23 cellular contexts compared by ENCODE assay signal in the genomic region with DNA sequence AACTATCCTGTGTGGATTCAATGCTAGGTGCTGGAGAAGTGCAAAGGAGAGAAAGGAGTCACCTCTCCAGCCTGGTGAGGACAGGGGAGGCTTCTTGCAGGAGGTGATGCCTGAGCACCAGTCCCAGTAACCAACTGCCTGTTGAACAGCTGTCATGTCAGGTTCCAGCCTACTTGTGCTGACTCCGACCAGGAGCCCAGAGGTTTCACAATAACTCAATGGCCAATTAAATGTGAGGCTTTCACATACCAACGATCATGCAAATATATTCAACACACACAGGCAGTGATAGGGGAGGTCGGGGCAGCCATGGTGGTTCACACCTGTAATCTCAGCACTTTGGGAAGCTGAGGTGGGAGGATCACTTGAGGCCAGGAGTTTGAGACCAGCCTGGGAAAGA.
"Had no signal": no experiment of that assay in that cellular context is flagged by ENCODE, and none has a peak within 500 bp of the region (broad histone marks: within the 10 kb centered on the region; RNA-seq: fewer than 3 reads in every experiment).

No MANE protein-coding gene starts in this region.

- H3K4me3 ChIP-seq: colonic mucosa, esophagus muscularis mucosa, hepatocyte, left ventricle myocardium inferior, spleen, thoracic aorta, upper lobe of right lung had no signal

- H2AFZ ChIP-seq: hepatocyte had no signal

- H3K4me2 ChIP-seq: hepatocyte had no signal

- H3K36me3 ChIP-seq: colonic mucosa, thoracic aorta, upper lobe of right lung had no signal

- H3K4me1 ChIP-seq: colonic mucosa, esophagus muscularis mucosa, upper lobe of right lung had no signal

- H3K27me3 ChIP-seq: colonic mucosa, esophagus muscularis mucosa, hepatocyte, spleen, upper lobe of right lung had no signal

- ATAC-seq: naive thymus-derived CD8-positive, alpha-beta T cell; upper lobe of right lung had no signal

- DNase-seq: activated B cell treated with CpG ODN at 0.5 μM for 24 hours; activated CD4-positive, alpha-beta memory T cell treated with anti-CD3 and anti-CD28 coated beads for 36 hours; activated CD4-positive, alpha-beta T cell treated with anti-CD3 and anti-CD28 coated beads for 4 hours; activated effector memory CD4-positive, alpha-beta T cell treated with Interleukin-2 at 50 U/mL for 16 hours; activated naive CD4-positive, alpha-beta T cell treated with anti-CD3 and anti-CD28 coated beads for 36 hours; activated naive CD8-positive, alpha-beta T cell treated with anti-CD3 and anti-CD28 coated beads, Interleukin-2, amount 10 ng/mL, durations not matched to agents 7 days and 5 days; activated T-cell treated with anti-CD3 and anti-CD28 coated beads, Interleukin-2, amount 50 U/mL, for 48 hours; amniotic stem cell; colonic mucosa; glutamatergic neuron; kidney glomerular epithelial cell; left ventricle myocardium inferior; naive thymus-derived CD8-positive, alpha-beta T cell; retina; spleen; stimulated activated CD4-positive, alpha-beta T cell treated with anti-CD3 and anti-CD28 coated beads, Interleukin-4, amount 100 ng/mL, for 1 hour; stimulated activated naive CD4-positive, alpha-beta T cell treated with Interleukin-2 at 50 U/mL for 16 hours; upper lobe of right lung had no signal

- FAIRE-seq: bronchial epithelial cell, frontal cortex had no signal

- H3K9me3 ChIP-seq: colonic mucosa, esophagus muscularis mucosa, left ventricle myocardium inferior, spleen, thoracic aorta, upper lobe of right lung had no signal

- H3K27ac ChIP-seq: colonic mucosa, esophagus muscularis mucosa, hepatocyte, left ventricle myocardium inferior, spleen, thoracic aorta, upper lobe of right lung had no signal
